20 cellular contexts compared by ENCODE assay signal in the genomic region with DNA sequence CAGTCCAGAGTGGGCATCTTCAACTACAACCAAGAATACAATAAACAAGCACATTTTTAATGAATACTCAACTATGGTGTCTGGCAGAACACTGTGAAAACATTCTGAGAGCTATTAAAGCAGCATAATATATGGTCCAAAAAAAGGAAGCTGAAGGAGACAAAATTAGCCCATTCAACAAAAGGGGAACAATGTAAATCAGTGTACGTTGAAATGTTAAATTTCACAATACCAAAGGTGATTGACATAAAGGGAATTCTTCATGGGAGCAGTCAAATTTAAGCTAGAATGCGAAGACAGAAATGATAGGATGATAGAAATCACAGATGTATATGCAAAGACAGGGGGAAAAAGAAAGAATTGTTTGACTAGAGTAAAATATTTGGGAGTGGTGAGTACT. TPM values are rescaled to one million over a fixed set of nuclear protein-coding genes. Genes with fewer than 3 reads are reported as not detected.
DNase-seq lines count a peak whose midpoint lies in the region; ATAC-seq, FAIRE-seq and TF ChIP-seq lines count a peak whose summit lies in the region.
"Had no signal": no experiment of that assay in that cellular context is flagged by ENCODE, and none has a peak within 500 bp of the region (broad histone marks: within the 10 kb centered on the region; RNA-seq: fewer than 3 reads in every experiment).

No MANE protein-coding gene starts in this region.

- TF ChIP-seq POLR2A in GM12892 (IDR thresholded peaks at IDR 0.05; ENCODE audit: low read depth, low read length) = no peak

- DNase-seq in activated naive CD4-positive, alpha-beta T cell treated with Interleukin-2 at 50 U/mL for 16 hours = no peak
- DNase-seq in NOMO-1 (lab: John Stamatoyannopoulos, UW; ENCODE audit: unreplicated experiment in 2 of 2) (peak; percentile 54 to 94), NCI-H2171 (lab: John Stamatoyannopoulos, UW) (no peak), NCI-H146 treated with DMSO at 0.1 percent for 48 hours (lab: John Stamatoyannopoulos, UW; ENCODE audit: unreplicated experiment) (no peak), GM12892 (ENCODE audit: insufficient read length) (no peak), SK-N-DZ (ENCODE audit: low spot score) (no peak)
- DNase-seq in activated naive CD8-positive, alpha-beta T cell treated with anti-CD3 and anti-CD28 coated beads, Interleukin-2, amount 50 U/mL, for 24 hours = no peak
- DNase-seq: activated CD4-positive, alpha-beta T cell treated with anti-CD3 and anti-CD28 coated beads for 1 hour; activated naive CD4-positive, alpha-beta T cell treated with anti-CD3 and anti-CD28 coated beads, Interleukin-2, amount 50 U/mL, for 16 hours; DND-41; head of caudate nucleus; left ventricle myocardium inferior; NCI-H1105 treated with DMSO at 0.1 percent for 48 hours; NCI-H526; occipital lobe; PC-3; retina; SJCRH30; T1000 had no signal

- no peaks in the 10 kb centered on the region for H3K27me3 Mint-ChIP-seq in activated naive CD4-positive, alpha-beta T cell treated with anti-CD3 and anti-CD28 coated beads, Interleukin-2, amount 50 U/mL, for 24 hours
- no peaks in the 10 kb centered on the region for H3K27me3 Mint-ChIP-seq in activated naive CD8-positive, alpha-beta T cell treated with anti-CD3 and anti-CD28 coated beads, Interleukin-2, amount 50 U/mL, for 24 hours

- H3K27ac Mint-ChIP-seq in activated naive CD4-positive, alpha-beta T cell treated with anti-CD3 and anti-CD28 coated beads, Interleukin-2, amount 50 U/mL, for 24 hours = peak overlapping the region; percentile 56
- H3K27ac Mint-ChIP-seq in activated naive CD8-positive, alpha-beta T cell treated with anti-CD3 and anti-CD28 coated beads, Interleukin-2, amount 50 U/mL, for 24 hours = peak overlapping the region; percentile 93

- H3K4me1 Mint-ChIP-seq in activated naive CD4-positive, alpha-beta T cell treated with anti-CD3 and anti-CD28 coated beads, Interleukin-2, amount 50 U/mL, for 24 hours = no peaks in the 10 kb centered on the region
- peaks cover 39% of the 10 kb centered on the region for H3K4me1 Mint-ChIP-seq in activated naive CD8-positive, alpha-beta T cell treated with anti-CD3 and anti-CD28 coated beads, Interleukin-2, amount 50 U/mL, for 24 hours

- H3K36me3 Mint-ChIP-seq in activated naive CD4-positive, alpha-beta T cell treated with anti-CD3 and anti-CD28 coated beads, Interleukin-2, amount 50 U/mL, for 24 hours = peaks cover 7% of the 10 kb centered on the region
- peaks cover 30% of the 10 kb centered on the region for H3K36me3 Mint-ChIP-seq in activated naive CD8-positive, alpha-beta T cell treated with anti-CD3 and anti-CD28 coated beads, Interleukin-2, amount 50 U/mL, for 24 hours (ENCODE audit: low read depth)

- FAIRE-seq in GM12892 (lab: Jason Lieb, UNC) = no peak

- no peak for ATAC-seq in activated naive CD8-positive, alpha-beta T cell treated with anti-CD3 and anti-CD28 coated beads, Interleukin-2, amount 50 U/mL, for 24 hours
- ATAC-seq: PC-3 had no signal

- no peaks in the 10 kb centered on the region for H3K9me3 Mint-ChIP-seq in activated naive CD4-positive, alpha-beta T cell treated with anti-CD3 and anti-CD28 coated beads, Interleukin-2, amount 50 U/mL, for 24 hours
- no peaks in the 10 kb centered on the region for H3K9me3 Mint-ChIP-seq in activated naive CD8-positive, alpha-beta T cell treated with anti-CD3 and anti-CD28 coated beads, Interleukin-2, amount 50 U/mL, for 24 hours

- no peak overlapping the region for H3K4me3 Mint-ChIP-seq in activated naive CD4-positive, alpha-beta T cell treated with anti-CD3 and anti-CD28 coated beads, Interleukin-2, amount 50 U/mL, for 24 hours
- H3K4me3 Mint-ChIP-seq in activated naive CD8-positive, alpha-beta T cell treated with anti-CD3 and anti-CD28 coated beads, Interleukin-2, amount 50 U/mL, for 24 hours = no peak overlapping the region

RNA-seq across cellular contexts. Expression of a gene that starts 41.3 kb away (rescaled TPM):
- polyA plus RNA-seq in GM12892 (2012; ENCODE audit: missing spikeins) = 1.6 TPM
- 0.20 TPM in 1 of 2 replicates, not detected in the other for polyA plus RNA-seq in SK-N-DZ (2014; cell fraction: cytosol; rRNA removed)
- 0.59 and 0.65 TPM in 2 replicates for polyA plus RNA-seq in SK-N-DZ (2014; cell fraction: nucleus; rRNA removed)

RNA-seq across cellular contexts. Expression of a gene that starts 50.2 kb away (rescaled TPM):
- polyA plus RNA-seq in GM12892 (2012; ENCODE audit: missing spikeins) = 23.7 TPM
- polyA plus RNA-seq in SK-N-DZ (2014; cell fraction: cytosol; rRNA removed) = 10.1 and 14.2 TPM in 2 replicates
- polyA plus RNA-seq in SK-N-DZ (2014; cell fraction: nucleus; rRNA removed) = 8.1 and 13.5 TPM in 2 replicates

Comparison
In these comparisons a context has a peak if more than half of its experiments do, and no peak if none do; other contexts are left out.
1. DNase-seq: peak in NOMO-1 (2 of 2); none in activated naive CD4-positive, alpha-beta T cell treated with Interleukin-2 at 50 U/mL for 16 hours (single experiment), activated naive CD8-positive, alpha-beta T cell treated with anti-CD3 and anti-CD28 coated beads, Interleukin-2, amount 50 U/mL, for 24 hours (single experiment), NCI-H2171 (single experiment), NCI-H146 treated with DMSO at 0.1 percent for 48 hours (single experiment), GM12892 (single experiment) and SK-N-DZ (single experiment).